Comparison of ENCODE assay signal across 13 cellular contexts in genomic region chr3:147652682-147653081, GRCh38.
"Had no signal": no experiment of that assay in that cellular context is flagged by ENCODE, and none has a peak within 500 bp of the region (broad histone marks: within the 10 kb centered on the region; RNA-seq: fewer than 3 reads in every experiment).

No MANE protein-coding gene starts in this region.

- H3K4me3 ChIP-seq: ovary, tibial artery, vagina had no signal

- H3K4me1 ChIP-seq: vagina had no signal

- H3K27me3 ChIP-seq: ovary, tibial artery, vagina had no signal

- DNase-seq: activated naive CD4-positive, alpha-beta T cell treated with anti-CD3 and anti-CD28 coated beads, Interleukin-2, amount 50 U/mL, for 16 hours; cerebellar nuclear complex; islet precursor cell; left ventricle myocardium superior; mesenchymal stem cell; nephron progenitor cell; ovary; small intestine; tibial artery had no signal

- H3K9me3 ChIP-seq: ovary, tibial artery, vagina had no signal

- ATAC-seq: activated CD4-positive, CD25-positive, alpha-beta regulatory T cell treated with anti-CD3 and anti-CD28 coated beads, Interleukin-2, amount 50 U/mL, for 24 hours; esophagus mucosa; left ventricle myocardium superior; stimulated activated effector memory CD8-positive, alpha-beta T cell treated with anti-CD3 and anti-CD28 coated beads, Interleukin-12 subunit alpha, Interleukin-12 subunit beta, amount 100 ng/mL, for 72 hours had no signal

- H3K36me3 ChIP-seq: ovary, tibial artery, vagina had no signal

- H3K27ac ChIP-seq: ovary, vagina had no signal
